ENCODE assay signal across 9 cellular contexts in the genomic region with DNA sequence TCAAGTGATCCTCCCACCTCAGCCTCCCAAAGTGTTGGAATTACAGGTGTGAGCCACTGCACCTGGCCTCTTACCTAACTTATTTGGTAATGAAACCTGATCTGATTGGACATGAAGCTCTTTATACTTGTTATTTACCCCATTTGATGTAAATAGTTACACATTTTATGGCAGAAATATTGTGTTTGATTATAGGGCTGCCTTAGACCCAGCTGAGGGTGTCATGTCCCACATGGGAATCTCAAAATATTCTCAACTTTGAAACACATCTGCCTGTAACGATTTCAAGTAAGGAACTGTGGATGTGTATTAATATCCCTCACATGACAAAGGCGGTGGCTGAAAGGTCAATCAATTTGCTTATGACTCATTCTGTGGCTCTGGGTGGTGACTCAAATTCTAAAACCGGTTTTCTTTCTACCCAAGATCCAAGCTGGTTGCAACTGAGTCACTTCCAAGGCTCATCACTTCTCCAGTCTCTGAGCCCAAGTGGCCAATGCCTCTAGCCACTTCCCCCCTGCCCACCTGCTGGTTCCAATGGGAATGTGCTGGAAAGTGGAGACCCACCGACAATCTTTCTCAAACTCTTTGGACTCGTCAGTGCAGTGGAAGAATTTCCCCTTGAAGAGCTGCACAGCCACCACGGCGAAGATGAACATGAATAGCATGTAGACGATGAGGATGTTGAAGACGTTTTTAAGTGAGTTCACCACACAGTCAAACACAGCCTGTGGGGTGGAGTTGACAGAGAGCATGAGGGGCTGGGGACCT.
DNase-seq lines count a peak whose midpoint lies in the region; ATAC-seq and TF ChIP-seq lines count a peak whose summit lies in the region.
"Had no signal": no experiment of that assay in that cellular context is flagged by ENCODE, and none has a peak within 500 bp of the region (broad histone marks: within the 10 kb centered on the region; RNA-seq: fewer than 3 reads in every experiment).

No MANE protein-coding gene starts in this region.

- H3K4me3 ChIP-seq in endodermal cell (ENCODE audit: low read length) = no peak overlapping the region
- no peak overlapping the region for H3K4me3 ChIP-seq in right atrium auricular region

- WGBS in endodermal cell (ENCODE audit: insufficient coverage in 1 of 2, insufficient read length in 1 of 2), 2 experiments = 81 to 82% methylated on average over 8 to 9 of the region's 9 CpGs

- no peaks in the 10 kb centered on the region for H3K36me3 ChIP-seq in endodermal cell (ENCODE audit: control insufficient read depth, insufficient read depth, low read length)
- no peaks in the 10 kb centered on the region for H3K36me3 ChIP-seq in right atrium auricular region

- H3K9me3 Mint-ChIP-seq in CD14-positive monocyte (peaks cover 0 to 9% (median 7%) of the 10 kb centered on the region in 7 donors), endodermal cell (peaks cover 13% of the 10 kb centered on the region)
- H3K9me3 Mint-ChIP-seq in activated T-helper 1 cell treated with anti-CD3 and anti-CD28 coated beads, Interleukin-12 subunit alpha, Interleukin-12 subunit beta, Interleukin-2, Interleukin-4 antibody, amounts not matched to agents 30 ng/mL and 10 ng/mL and 1 ng/mL, durations not matched to agents 14 hours and 24 hours and 36 hours = peaks cover 8% of the 10 kb centered on the region

- H3K27ac Mint-ChIP-seq in CD14-positive monocyte (peak overlapping the region; percentile 81 to 96 (median 93)), endodermal cell (no peak overlapping the region)
- peak overlapping the region; percentile 72 for H3K27ac Mint-ChIP-seq in activated T-helper 1 cell treated with anti-CD3 and anti-CD28 coated beads, Interleukin-12 subunit alpha, Interleukin-12 subunit beta, Interleukin-2, Interleukin-4 antibody, amounts not matched to agents 30 ng/mL and 10 ng/mL and 1 ng/mL, durations not matched to agents 14 hours and 24 hours and 36 hours

- intact Hi-C loops in CD14-positive monocyte (cut with micrococcal nuclease) = loop anchor here (5.0 to 10.0 kb wide), 3 partner anchors 54 to 286 kb away; no protein-coding TSS in a partner anchor
- intact Hi-C loops in activated T-helper 1 cell treated with anti-CD3 and anti-CD28 coated beads, Interleukin-12 subunit alpha, Interleukin-12 subunit beta, Interleukin-2, Interleukin-4 antibody, amounts not matched to agents 30 ng/mL and 10 ng/mL and 1 ng/mL, durations not matched to agents 14 hours and 24 hours and 36 hours (cut with micrococcal nuclease) = loop anchor here (1.0 to 5.0 kb wide), 3 partner anchors 53 to 144 kb away; a partner anchor contains a TSS

- H3K27me3 Mint-ChIP-seq in CD14-positive monocyte (ENCODE audit: low read depth in 3 of 3) (peaks cover 3 to 20% (median 9%) of the 10 kb centered on the region in 3 donors), endodermal cell (ENCODE audit: insufficient read depth) (no peaks in the 10 kb centered on the region)
- peaks cover 23% of the 10 kb centered on the region for H3K27me3 Mint-ChIP-seq in activated T-helper 1 cell treated with anti-CD3 and anti-CD28 coated beads, Interleukin-12 subunit alpha, Interleukin-12 subunit beta, Interleukin-2, Interleukin-4 antibody, amounts not matched to agents 30 ng/mL and 10 ng/mL and 1 ng/mL, durations not matched to agents 14 hours and 24 hours and 36 hours (ENCODE audit: insufficient read depth)

- H3K9ac ChIP-seq in endodermal cell (ENCODE audit: extremely low read depth, low read length, poor library complexity, severe bottlenecking) = no peak overlapping the region
- H3K9ac ChIP-seq: KMS-11 had no signal

- no peaks in the 10 kb centered on the region for H3K27me3 ChIP-seq in endodermal cell (ENCODE audit: control insufficient read depth, insufficient read depth, low read length, poor library complexity, severe bottlenecking)
- no peaks in the 10 kb centered on the region for H3K27me3 ChIP-seq in right atrium auricular region

- TF ChIP-seq CTCF in CD14-positive monocyte (IDR thresholded peaks at IDR 0.05) = no peak
- no peak for TF ChIP-seq CTCF in endodermal cell (conservative IDR thresholded peaks at IDR 0.05)
- no peak for TF ChIP-seq CTCF in right atrium auricular region (IDR thresholded peaks at IDR 0.05)

- H3K4me1 ChIP-seq in endodermal cell (ENCODE audit: control insufficient read depth, insufficient read depth, low read length) (no peaks in the 10 kb centered on the region), right atrium auricular region (peaks cover 0 to 4% of the 10 kb centered on the region in 2 donors)

- ATAC-seq in GM19455 (IDR thresholded peaks at IDR 0.05; ENCODE audit: unreplicated experiment) = peak; percentile 79

- H3K36me3 Mint-ChIP-seq in CD14-positive monocyte = no peaks in the 10 kb centered on the region
- H3K36me3 Mint-ChIP-seq in activated T-helper 1 cell treated with anti-CD3 and anti-CD28 coated beads, Interleukin-12 subunit alpha, Interleukin-12 subunit beta, Interleukin-2, Interleukin-4 antibody, amounts not matched to agents 30 ng/mL and 10 ng/mL and 1 ng/mL, durations not matched to agents 14 hours and 24 hours and 36 hours (ENCODE audit: low read depth) = no peaks in the 10 kb centered on the region
- H3K36me3 Mint-ChIP-seq in endodermal cell (ENCODE audit: low read depth) = peaks cover 9% of the 10 kb centered on the region

- H3K27ac ChIP-seq in endodermal cell (ENCODE audit: low read depth, low read length) (no peak overlapping the region), right atrium auricular region (no peak overlapping the region)
- H3K27ac ChIP-seq: KMS-11 had no signal

- H3K9me3 ChIP-seq in endodermal cell (ENCODE audit: control insufficient read depth, low read length) (peaks cover 8% of the 10 kb centered on the region), right atrium auricular region (peaks cover 0 to 4% of the 10 kb centered on the region in 2 donors)

- DNase-seq in CD14-positive monocyte (ENCODE audit: low spot score) = peak; percentile 80
- DNase-seq in HUDEP-2 (lab: John Stamatoyannopoulos, UW; ENCODE audit: unreplicated experiment in 76 of 76) = peak in 49 of 76 experiments; percentile 16 to 81 (median 55)
- DNase-seq in activated T-helper 1 cell treated with anti-CD3 and anti-CD28 coated beads, Interleukin-12 subunit alpha, Interleukin-12 subunit beta, Interleukin-2, Interleukin-4 antibody, amounts not matched to agents 30 ng/mL and 10 ng/mL and 1 ng/mL, durations not matched to agents 14 hours and 24 hours and 36 hours (ENCODE audit: low spot score) = no peak
- peak; percentile 90 for DNase-seq in myocyte (ENCODE audit: low read depth)
- no peak for DNase-seq in superior temporal gyrus (ENCODE audit: extremely low spot score)
- DNase-seq in endodermal cell = no peak
- no peak for DNase-seq in right atrium auricular region (ENCODE audit: low spot score)

- H3K4me3 Mint-ChIP-seq in CD14-positive monocyte (peak overlapping the region in 1 of 2 donors; percentile 44), endodermal cell (no peak overlapping the region)
- no peak overlapping the region for H3K4me3 Mint-ChIP-seq in activated T-helper 1 cell treated with anti-CD3 and anti-CD28 coated beads, Interleukin-12 subunit alpha, Interleukin-12 subunit beta, Interleukin-2, Interleukin-4 antibody, amounts not matched to agents 30 ng/mL and 10 ng/mL and 1 ng/mL, durations not matched to agents 14 hours and 24 hours and 36 hours

- H3K4me1 Mint-ChIP-seq in CD14-positive monocyte (peaks cover 17% of the 10 kb centered on the region), endodermal cell (peaks cover 6% of the 10 kb centered on the region)
- H3K4me1 Mint-ChIP-seq in activated T-helper 1 cell treated with anti-CD3 and anti-CD28 coated beads, Interleukin-12 subunit alpha, Interleukin-12 subunit beta, Interleukin-2, Interleukin-4 antibody, amounts not matched to agents 30 ng/mL and 10 ng/mL and 1 ng/mL, durations not matched to agents 14 hours and 24 hours and 36 hours (ENCODE audit: low read depth) = peaks cover 17% of the 10 kb centered on the region

Comparison
In these comparisons a context has a peak if more than half of its experiments do, and no peak if none do; other contexts are left out.
1. DNase-seq: peak in CD14-positive monocyte (single experiment), HUDEP-2 (49 of 76) and myocyte (single experiment); none in activated T-helper 1 cell treated with anti-CD3 and anti-CD28 coated beads, Interleukin-12 subunit alpha, Interleukin-12 subunit beta, Interleukin-2, Interleukin-4 antibody, amounts not matched to agents 30 ng/mL and 10 ng/mL and 1 ng/mL, durations not matched to agents 14 hours and 24 hours and 36 hours (single experiment), superior temporal gyrus (single experiment), endodermal cell (single experiment) and right atrium auricular region (single experiment).